ENCODE assay signal across 24 cellular contexts in the genomic region with DNA sequence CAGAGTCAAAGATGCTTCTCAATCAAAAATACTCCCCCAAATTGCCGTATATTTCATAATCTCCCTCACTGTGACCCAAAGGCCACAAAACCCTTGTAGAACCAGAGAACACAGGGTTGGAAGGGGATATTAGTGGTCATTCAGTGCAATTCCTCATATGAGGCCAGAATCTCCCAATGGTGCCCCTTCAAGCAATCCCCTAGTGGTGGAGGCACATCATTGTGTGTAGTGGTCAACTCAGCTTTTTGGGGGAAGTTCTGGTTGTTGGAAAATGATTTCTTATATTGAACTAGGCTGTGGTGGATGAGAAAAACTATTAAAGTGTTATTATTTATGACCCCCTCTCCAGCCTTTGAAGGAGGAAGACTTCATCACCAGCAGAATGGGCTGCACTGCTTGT. TPM values are rescaled to one million over a fixed set of nuclear protein-coding genes. Genes with fewer than 3 reads are reported as not detected.
DNase-seq lines count a peak whose midpoint lies in the region; ATAC-seq and TF ChIP-seq lines count a peak whose summit lies in the region.
"Had no signal": no experiment of that assay in that cellular context is flagged by ENCODE, and none has a peak within 500 bp of the region (broad histone marks: within the 10 kb centered on the region; RNA-seq: fewer than 3 reads in every experiment).

No MANE protein-coding gene starts in this region.

- no peak for TF ChIP-seq POLR2A in adrenal gland (IDR thresholded peaks at IDR 0.05)

- H3K27me3 ChIP-seq in DOHH2 (ENCODE audit: control insufficient read depth, low read length), result peaks cover 9% of the 10 kb centered on the region; the same call in 1 of the 2 replicates
- no peaks in the 10 kb centered on the region for H3K27me3 ChIP-seq in adrenal gland
- H3K27me3 ChIP-seq: thyroid gland had no signal

- H3K4me1 ChIP-seq in DOHH2 (ENCODE audit: control insufficient read depth, low read length) (no peaks in the 10 kb centered on the region), adrenal gland (replicated peaks in 1 of 2) (peaks cover 0 to 6% of the 10 kb centered on the region in 2 donors)
- H3K4me1 ChIP-seq: psoas muscle, thyroid gland had no signal

- ATAC-seq in GM21576 (IDR thresholded peaks at IDR 0.05; ENCODE audit: unreplicated experiment) (no peak), HG03280 (IDR thresholded peaks at IDR 0.05; ENCODE audit: unreplicated experiment) (no peak), GM18511 (IDR thresholded peaks at IDR 0.05; ENCODE audit: unreplicated experiment) (no peak)
- ATAC-seq: activated CD4-positive, alpha-beta T cell treated with anti-CD3 and anti-CD28 coated beads for 36 hours; activated naive CD8-positive, alpha-beta T cell treated with anti-CD3 and anti-CD28 coated beads, Interleukin-2, amount 50 U/mL, for 24 hours; psoas muscle; stimulated activated naive CD8-positive, alpha-beta T cell treated with anti-CD3 and anti-CD28 coated beads, Interleukin-15, amount 100 ng/mL, for 72 hours had no signal

- H3K4me3 ChIP-seq in DOHH2 (ENCODE audit: low read length) (no peak overlapping the region), HFF-Myc (replicated peaks; ENCODE audit: low read depth, low read length) (no peak overlapping the region), WI38 (ENCODE audit: low read depth, low read length) (no peak overlapping the region), fibroblast of mammary gland (ENCODE audit: control insufficient read depth, low read depth, low read length) (no peak overlapping the region), adrenal gland (no peak overlapping the region)
- H3K4me3 ChIP-seq: GM23248, psoas muscle, thyroid gland had no signal

- H3K9me2 ChIP-seq in DOHH2 (replicated peaks; ENCODE audit: control insufficient read depth, low read length), result no peaks in the 10 kb centered on the region

- no peak overlapping the region for H3K4me2 ChIP-seq in DOHH2 (ENCODE audit: low read length)

- 84 to 96% (median 94%) methylated on average over 1 of the region's 1 CpG for WGBS in adrenal gland, 4 donors

- intact Hi-C loops in adrenal gland (cut with DNase I), result no loop called here

- TF ChIP-seq CTCF in DOHH2 (IDR thresholded peaks at IDR 0.05; ENCODE audit: low read depth, low read length, poor library complexity, severe bottlenecking), result peak; percentile 27
- TF ChIP-seq CTCF in HFF-Myc (IDR thresholded peaks at IDR 0.05; ENCODE audit: low read depth, low read length, missing control alignments), result peak; percentile 20
- TF ChIP-seq CTCF in WI38 (IDR thresholded peaks at IDR 0.05; ENCODE audit: low read depth, low read length), result peak; percentile 22; the same call in 1 of the 2 replicates
- peak; percentile 27 for TF ChIP-seq CTCF in fibroblast of mammary gland (conservative IDR thresholded peaks at IDR 0.05; ENCODE audit: control insufficient read depth, insufficient read depth, low read depth, low read length)
- no peak for TF ChIP-seq CTCF in adrenal gland (IDR thresholded peaks at IDR 0.05)

- no peak for DNase-seq in HFF-Myc (ENCODE audit: extremely low read depth, low read depth)
- DNase-seq in fibroblast of mammary gland (ENCODE audit: low read depth), result no peak
- DNase-seq in adrenal gland, result no peak
- DNase-seq: activated CD4-positive, alpha-beta T cell treated with anti-CD3 and anti-CD28 coated beads for 36 hours; activated CD8-positive, alpha-beta memory T cell treated with anti-CD3 and anti-CD28 coated beads for 24 hours; activated gamma-delta T cell treated with Interleukin-2 at 50 U/mL for 16 hours; activated naive CD8-positive, alpha-beta T cell treated with anti-CD3 and anti-CD28 coated beads, Interleukin-2, amount 50 U/mL, for 24 hours; activated T-cell treated with anti-CD3 and anti-CD28 coated beads, Interleukin-2, amount 50 U/mL, for 24 hours; cortex of kidney; GM23248; MV-4-11; NCI-H187 treated with DMSO at 0.1 percent for 48 hours; NCI-H2227 treated with DMSO at 0.1 percent for 48 hours; NCI-H748 treated with DMSO at 0.1 percent for 48 hours; psoas muscle; SHP77; stimulated activated naive CD8-positive, alpha-beta T cell treated with anti-CD3 and anti-CD28 coated beads, Interleukin-15, amount 100 ng/mL, for 72 hours; thyroid gland had no signal

- no peaks in the 10 kb centered on the region for H3K79me2 ChIP-seq in DOHH2 (ENCODE audit: control insufficient read depth, low read length)

- no peaks in the 10 kb centered on the region for H3F3A ChIP-seq in DOHH2 (ENCODE audit: control insufficient read depth, insufficient read depth)

- no peak overlapping the region for H3K27ac ChIP-seq in DOHH2 (ENCODE audit: low read depth, low read length)
- no peak overlapping the region for H3K27ac ChIP-seq in adrenal gland
- H3K27ac ChIP-seq: C4-2B, GM23248, psoas muscle, thyroid gland had no signal

- no peaks in the 10 kb centered on the region for H4K20me1 ChIP-seq in DOHH2 (ENCODE audit: control insufficient read depth, insufficient read depth, low read depth, low read length)

- H3K9me3 ChIP-seq in DOHH2 (ENCODE audit: control insufficient read depth, insufficient read depth, low read length), result no peaks in the 10 kb centered on the region
- no peaks in the 10 kb centered on the region for H3K9me3 ChIP-seq in adrenal gland (replicated peaks in 1 of 3)
- H3K9me3 ChIP-seq: psoas muscle, thyroid gland had no signal

- H3K36me3 ChIP-seq in DOHH2 (ENCODE audit: control insufficient read depth, low read length) (no peaks in the 10 kb centered on the region), adrenal gland (replicated peaks in 1 of 2) (no peaks in the 10 kb centered on the region)
- H3K36me3 ChIP-seq: thyroid gland had no signal

RNA-seq across cellular contexts. Expression of a gene that starts 17.6 kb away (rescaled TPM):
- 10 to 100 TPM; 16.4 to 31.0 (median 21.4) TPM for total RNA-seq in adrenal gland
- polyA plus RNA-seq in adrenal gland, result 10 to 100 TPM in 2 of 3 donors, 1 to 10 TPM in 1; 7.4 to 20.0 (median 13.5) TPM

Comparison
In these comparisons a context has a peak if more than half of its experiments do, and no peak if none do; other contexts are left out.
1. CTCF ChIP-seq: peak in DOHH2 (single experiment), HFF-Myc (single experiment), WI38 (single experiment) and fibroblast of mammary gland (single experiment); none in adrenal gland (0 of 6).